24 cellular contexts compared by ENCODE assay signal in genomic region chr5:141356950-141357349, GRCh38. TPM values are rescaled to one million over a fixed set of nuclear protein-coding genes. Genes with fewer than 3 reads are reported as not detected.
A peak's percentile ranks its signal among the peaks of the same experiment; 100 is the strongest.
DNase-seq lines count a peak whose midpoint lies in the region; ATAC-seq, FAIRE-seq and TF ChIP-seq lines count a peak whose summit lies in the region.
"Had no signal": no experiment of that assay in that cellular context is flagged by ENCODE, and none has a peak within 500 bp of the region (broad histone marks: within the 10 kb centered on the region; RNA-seq: fewer than 3 reads in every experiment).

No MANE protein-coding gene starts in this region.

- no peak for DNase-seq in heart left ventricle
- no peak for DNase-seq in Right ventricle myocardium inferior (ENCODE audit: missing footprints)
- DNase-seq in IMR-90: no peak
- DNase-seq in H1 (ENCODE audit: low read depth in 1 of 2, low spot score in 2 of 2): no peak
- no peak for DNase-seq in medulla oblongata (ENCODE audit: extremely low spot score)
- DNase-seq: AML-193; CD4-positive, alpha-beta T cell; GM23248; Kasumi-1; NCI-H1105 treated with DMSO at 0.1 percent for 48 hours; NCI-H2029; NCI-H446 treated with DMSO at 0.1 percent for 48 hours; NCI-H526; NCI-H82; PC-9; SHP77; SW 1271 had no signal

- no peak for TF ChIP-seq POLR2A in heart left ventricle (IDR thresholded peaks at IDR 0.05)
- TF ChIP-seq POLR2A in IMR-90 (IDR thresholded peaks at IDR 0.05; ENCODE audit: low read depth, low read length): no peak
- TF ChIP-seq POLR2A in H1 (IDR thresholded peaks at IDR 0.05; ENCODE audit: control extremely low read depth in 1 of 2, low read depth in 2 of 2, low read length in 2 of 2): no peak

- no peak overlapping the region for H4K91ac ChIP-seq in IMR-90 (ENCODE audit: insufficient read depth, low read depth, low read length)
- no peak overlapping the region for H4K91ac ChIP-seq in H1 (replicated peaks; ENCODE audit: insufficient read length, low read length)

- H3K79me1 ChIP-seq in IMR-90 (ENCODE audit: low read depth in 1 of 2, low read length in 2 of 2): no peaks in the 10 kb centered on the region
- no peaks in the 10 kb centered on the region for H3K79me1 ChIP-seq in H1 (ENCODE audit: low read depth, low read length)

- no peak overlapping the region for H3K56ac ChIP-seq in IMR-90 (ENCODE audit: extremely low read depth, insufficient read depth, low read length)
- H3K56ac ChIP-seq in H1 (replicated peaks; ENCODE audit: insufficient read length, low read depth, low read length): no peak overlapping the region

- H2BK5ac ChIP-seq in IMR-90 (ENCODE audit: low read depth, low read length, poor library complexity, severe bottlenecking) (no peak overlapping the region), H1 (ENCODE audit: low read depth, low read length) (no peak overlapping the region)

- TF ChIP-seq RAD21 in IMR-90 (IDR thresholded peaks at IDR 0.05; ENCODE audit: low read length) (no peak), H1 (IDR thresholded peaks at IDR 0.05 in 1 of 2, conservative IDR thresholded peaks at IDR 0.05 in 1 of 2; ENCODE audit: low read depth in 2 of 2, low read length in 2 of 2) (no peak)

- H3K36me3 ChIP-seq in heart left ventricle (peaks cover 0 to 20% (median 0%) of the 10 kb centered on the region in 9 donors), IMR-90 (ENCODE audit: control insufficient read depth, insufficient read depth, low read length) (peaks cover 5% of the 10 kb centered on the region; the same call in 1 of the 2 replicates), H1 (ENCODE audit: control insufficient read depth in 2 of 4, insufficient read depth in 4 of 4, low read length in 3 of 4) (peaks cover 0 to 12% (median 2%) of the 10 kb centered on the region in 4 experiments; a peak in 3 of 8 replicates), skeletal muscle tissue (ENCODE audit: control insufficient read depth in 3 of 3, insufficient read depth in 3 of 3, low read length in 3 of 3) (peaks cover 0 to 2% (median 0%) of the 10 kb centered on the region in 3 donors)
- H3K36me3 ChIP-seq: HAP-1 had no signal

- intact Hi-C loops in heart left ventricle (cut with DNase I): loop anchor here in 1 of 10 donors (10.0 kb wide), 1 partner anchor 168 kb away; no protein-coding TSS in a partner anchor
- intact Hi-C loops in Right ventricle myocardium inferior (cut with DNase I): no loop called here
- intact Hi-C loops in IMR-90 (cut with micrococcal nuclease): no loop called here

- in situ Hi-C loops in IMR-90 (cut with MboI; ENCODE audit: low sequenced_read_pairs): no loop called here

- peak in 3 of 4 donors; percentile 30 to 40 (median 32) for ATAC-seq in heart left ventricle
- ATAC-seq in Right ventricle myocardium inferior: no peak
- ATAC-seq in IMR-90 (ENCODE audit: low read depth): no peak
- no peak for ATAC-seq in GM19395 (IDR thresholded peaks at IDR 0.05; ENCODE audit: unreplicated experiment)
- ATAC-seq in HG03378 (IDR thresholded peaks at IDR 0.05; ENCODE audit: unreplicated experiment): no peak

- no peak overlapping the region for H2BK20ac ChIP-seq in IMR-90 (ENCODE audit: low read depth, low read length)
- no peak overlapping the region for H2BK20ac ChIP-seq in H1 (ENCODE audit: low read length)

- H3K9ac ChIP-seq in IMR-90 (ENCODE audit: low read depth, low read length): no peak overlapping the region
- no peak overlapping the region for H3K9ac ChIP-seq in H1 (replicated peaks in 1 of 4; ENCODE audit: extremely low read depth in 1 of 4, low read depth in 3 of 4, low read length in 3 of 4)
- no peak overlapping the region for H3K9ac ChIP-seq in skeletal muscle tissue (ENCODE audit: low read depth in 1 of 3, low read length in 3 of 3)
- H3K9ac ChIP-seq: BLaER1 treated with 17β-estradiol and CSF1 and Interleukin-3, amounts not matched to agents 10 nM and 100 nM; GM23248 had no signal

- CTCF ChIA-PET in IMR-90 (lab: Yijun Ruan, JAX) (no interaction called here), H1 (lab: Charles Lee; ENCODE audit: partially characterized antibody) (interaction anchor here (0.8 to 4.4 kb wide), 8 partner anchors 7 to 201 kb away, joined by 3 to 27 read pairs (median 14); partner anchors contain the start of genes PCDHB15, PCDHGA1, PCDHGA2 and PCDHGA5)

- H3K27ac ChIP-seq in heart left ventricle (no peak overlapping the region), IMR-90 (ENCODE audit: insufficient read depth, low read length) (no peak overlapping the region), H1 (ENCODE audit: low read depth, low read length) (no peak overlapping the region), skeletal muscle tissue (ENCODE audit: low read depth, low read length) (no peak overlapping the region)
- H3K27ac ChIP-seq: BLaER1 treated with 17β-estradiol and CSF1 and Interleukin-3, amounts not matched to agents 10 nM and 100 nM; GM23248; PC-9 had no signal

- BruUV-seq in IMR-90 (replicated peaks; lab: Mats Ljungman, UMichigan): no TSS peak

- FAIRE-seq in H1 (lab: Jason Lieb, UNC): no peak
- FAIRE-seq: A204.1, G401.6 had no signal

- no peak overlapping the region; the same call in 1 of the 2 replicates for H3K14ac ChIP-seq in IMR-90 (replicated peaks; ENCODE audit: low read depth, low read length)
- no peak overlapping the region for H3K14ac ChIP-seq in H1 (ENCODE audit: insufficient read length)

- H4K20me1 ChIP-seq in IMR-90 (ENCODE audit: insufficient read depth, low read length) (no peaks in the 10 kb centered on the region), H1 (replicated peaks in 1 of 2; ENCODE audit: control insufficient read depth in 1 of 2, insufficient read depth in 2 of 2, low read length in 2 of 2) (no peaks in the 10 kb centered on the region)
- H4K20me1 ChIP-seq: BLaER1 treated with 17β-estradiol and CSF1 and Interleukin-3, amounts not matched to agents 10 nM and 100 nM had no signal

- no peak overlapping the region for H2BK15ac ChIP-seq in IMR-90 (ENCODE audit: low read depth, low read length)
- no peak overlapping the region for H2BK15ac ChIP-seq in H1 (ENCODE audit: low read length)

- H3K23ac ChIP-seq in IMR-90 (ENCODE audit: low read depth, low read length): no peak overlapping the region
- no peak overlapping the region for H3K23ac ChIP-seq in H1 (ENCODE audit: insufficient read length)

- H3K9me1 ChIP-seq in IMR-90 (ENCODE audit: insufficient read depth, low read length): no peaks in the 10 kb centered on the region

- H4K8ac ChIP-seq in IMR-90 (ENCODE audit: low read depth in 2 of 2, low read length in 2 of 2) (no peak overlapping the region), H1 (ENCODE audit: extremely low read depth, insufficient read depth, low read length) (peak overlapping the region; percentile 5)

- H4K5ac ChIP-seq in IMR-90 (ENCODE audit: low read depth, low read length) (no peak overlapping the region), H1 (ENCODE audit: insufficient read length, low read depth, low read length) (no peak overlapping the region)

- no peaks in the 10 kb centered on the region for H3K23me2 ChIP-seq in H1 (ENCODE audit: low read depth, low read length)

- no peak overlapping the region for H2BK120ac ChIP-seq in IMR-90 (ENCODE audit: low read depth, low read length)
- no peak overlapping the region for H2BK120ac ChIP-seq in H1 (replicated peaks; ENCODE audit: low read depth, low read length)

- H3K4ac ChIP-seq in IMR-90 (ENCODE audit: low read depth, low read length): no peak overlapping the region
- no peak overlapping the region for H3K4ac ChIP-seq in H1 (replicated peaks; ENCODE audit: insufficient read length, low read depth, low read length)

- WGBS in heart left ventricle, 4 donors: 39 to 65% (median 53%) methylated on average over 18 to 19 of the region's 19 CpGs
- 64% methylated on average over 13 of the region's 19 CpGs; no CpG with 5 or more reads in 1 of the 2 experiments for WGBS in IMR-90 (ENCODE audit: extremely low coverage in 2 of 2, insufficient read length in 1 of 2), 2 experiments
- WGBS in H1 (ENCODE audit: extremely low coverage in 1 of 2, insufficient coverage in 1 of 2, insufficient read length in 1 of 2, insufficient replicate concordance in 2 of 2, low coverage in 1 of 2, low lambda C conversion rate in 2 of 2, missing lambda C conversion rate in 1 of 2), 2 experiments: 93% methylated on average over 17 of the region's 19 CpGs; no CpG with 5 or more reads in 1 of the 2 experiments

- H3K4me1 ChIP-seq in heart left ventricle (peaks cover 0 to 19% (median 0%) of the 10 kb centered on the region in 12 donors), IMR-90 (ENCODE audit: control insufficient read depth, insufficient read depth, low read length) (no peaks in the 10 kb centered on the region), H1 (replicated peaks in 1 of 4; ENCODE audit: control insufficient read depth in 3 of 4, insufficient read depth in 4 of 4, low read length in 3 of 4) (0 out of 7 replicates have a peak, but pooled peaks cover 0 to 1% (median 0%) of the 10 kb centered on the region in 4 experiments), skeletal muscle tissue (ENCODE audit: control insufficient read depth in 3 of 3, insufficient read depth in 3 of 3, low read length in 3 of 3) (peaks cover 0 to 4% (median 0%) of the 10 kb centered on the region in 3 donors)
- H3K4me1 ChIP-seq: BLaER1 treated with 17β-estradiol and CSF1 and Interleukin-3, amounts not matched to agents 10 nM and 100 nM; HAP-1 had no signal

- no peak overlapping the region for H2AK9ac ChIP-seq in IMR-90 (replicated peaks; ENCODE audit: low read depth, low read length, poor library complexity)

- H2AK5ac ChIP-seq in IMR-90 (ENCODE audit: low read depth, low read length): no peak overlapping the region
- no peak overlapping the region for H2AK5ac ChIP-seq in H1 (ENCODE audit: low read depth, low read length)

- no peak overlapping the region for H2BK12ac ChIP-seq in H1 (ENCODE audit: low read depth, low read length)

- H3K27me3 ChIP-seq in heart left ventricle: peaks cover 0 to 15% (median 0%) of the 10 kb centered on the region in 9 donors
- no peaks in the 10 kb centered on the region for H3K27me3 ChIP-seq in IMR-90 (ENCODE audit: control insufficient read depth, insufficient read depth, low read length)
- H3K27me3 ChIP-seq in H1 (replicated peaks in 1 of 4; ENCODE audit: control insufficient read depth in 3 of 4, extremely low read depth in 1 of 4, insufficient read depth in 3 of 4, low read length in 3 of 4): no peaks in the 10 kb centered on the region
- H3K27me3 ChIP-seq in skeletal muscle tissue (ENCODE audit: control insufficient read depth in 3 of 3, insufficient read depth in 3 of 3, low read length in 3 of 3): peaks cover 0 to 35% (median 14%) of the 10 kb centered on the region in 3 donors
- H3K27me3 ChIP-seq: BLaER1 treated with 17β-estradiol and CSF1 and Interleukin-3, amounts not matched to agents 10 nM and 100 nM had no signal

- TF ChIP-seq CTCF in heart left ventricle (IDR thresholded peaks at IDR 0.05) (no peak), IMR-90 (conservative IDR thresholded peaks at IDR 0.05; ENCODE audit: low read depth, low read length) (no peak), H1 (IDR thresholded peaks at IDR 0.05; ENCODE audit: control extremely low read depth in 1 of 3, insufficient read depth in 1 of 3, low read depth in 1 of 3, low read length in 3 of 3) (no peak)

- POLR2A ChIA-PET in IMR-90 (lab: Charles Lee; ENCODE audit: unreplicated experiment) (no interaction called here), H1 (lab: Charles Lee; ENCODE audit: partially characterized antibody) (no interaction called here)

- H3K79me2 ChIP-seq in H1 (ENCODE audit: control insufficient read depth in 1 of 2, insufficient read depth in 2 of 2, low read length in 2 of 2): no peaks in the 10 kb centered on the region

- H2AFZ ChIP-seq in IMR-90 (replicated peaks; ENCODE audit: low read length, poor library complexity) (peak overlapping the region; percentile 28), H1 (ENCODE audit: low read length) (no peak overlapping the region)
- H2AFZ ChIP-seq: GM23248, PC-9 had no signal

- no peak for TF ChIP-seq EP300 in H1 (IDR thresholded peaks at IDR 0.05; ENCODE audit: borderline replicate concordance in 1 of 2, low read depth in 2 of 2, low read length in 2 of 2)

- no peak overlapping the region for H3K4me3 ChIP-seq in heart left ventricle
- H3K4me3 ChIP-seq in IMR-90 (ENCODE audit: insufficient read depth, low read depth, low read length): no peak overlapping the region
- no peak overlapping the region for H3K4me3 ChIP-seq in H1 (ENCODE audit: extremely low read depth in 1 of 4, insufficient read depth in 2 of 4, low read depth in 3 of 4, low read length in 4 of 4)
- peak overlapping the region; percentile 21 to 54 (median 41) for H3K4me3 ChIP-seq in skeletal muscle tissue (ENCODE audit: low read length in 3 of 3)
- H3K4me3 ChIP-seq: BLaER1 treated with 17β-estradiol and CSF1 and Interleukin-3, amounts not matched to agents 10 nM and 100 nM; GM23248; HAP-1; PC-9 had no signal

- H3K4me2 ChIP-seq in IMR-90 (ENCODE audit: low read depth, low read length) (no peak overlapping the region), H1 (ENCODE audit: insufficient read depth in 1 of 2, low read depth in 2 of 2, low read length in 2 of 2) (no peak overlapping the region)
- H3K4me2 ChIP-seq: BLaER1 treated with 17β-estradiol and CSF1 and Interleukin-3, amounts not matched to agents 10 nM and 100 nM; PC-9 had no signal

- H3K9me3 ChIP-seq in heart left ventricle (peaks cover 0 to 98% (median 72%) of the 10 kb centered on the region in 12 donors), IMR-90 (ENCODE audit: control insufficient read depth, insufficient read depth, low read length) (peaks cover 59% of the 10 kb centered on the region), H1 (ENCODE audit: insufficient read depth in 2 of 2, low read depth in 1 of 2, low read length in 1 of 2) (peaks cover 31 to 50% of the 10 kb centered on the region in 2 experiments), skeletal muscle tissue (ENCODE audit: control insufficient read depth in 3 of 3, low read length in 3 of 3) (peaks cover 18 to 34% (median 25%) of the 10 kb centered on the region in 3 donors)
- H3K9me3 ChIP-seq: HAP-1 had no signal

- dilution Hi-C loops in IMR-90 (cut with HindIII; ENCODE audit: low sequenced_read_pairs, unreplicated experiment): no loop called here

- H3K18ac ChIP-seq in IMR-90 (ENCODE audit: low read depth, low read length) (no peak overlapping the region), H1 (ENCODE audit: extremely low read depth, low read length) (no peak overlapping the region)

RNA-seq across cellular contexts. Expression of gene PCDHGA4, which starts 2.1 kb away (rescaled TPM):
- total RNA-seq in heart left ventricle (10 to 100 TPM in 5 of 9 donors, 1 to 10 TPM in 4; 5.1 to 13.7 (median 11.0) TPM), Right ventricle myocardium inferior (7.8 TPM), IMR-90 (2012; rRNA removed) (5.0 and 5.4 TPM in 2 replicates), skeletal muscle tissue (1.0 TPM)
- polyA plus RNA-seq in heart left ventricle (1 to 10 TPM; 2.5 to 5.1 TPM), IMR-90 (2012; rRNA removed) (3.0 and 3.5 TPM in 2 replicates), H1 (2011; rRNA removed) (1.4 and 1.7 TPM in 2 replicates)
- polyA plus RNA-seq in IMR-90 (2012; cell fraction: cytosol; rRNA removed): 2.7 and 4.3 TPM in 2 replicates
- 5.0 and 5.9 TPM in 2 replicates for polyA plus RNA-seq in IMR-90 (2012; cell fraction: nucleus; rRNA removed; ENCODE audit: low replicate concordance)
- total RNA-seq in H1 (2021; fragmentation: NEBNext Ultra II Directional; extraction: Animal tissue kit (Norgen Biotek cat#: 25700)): 1.9 and 2.5 TPM in 2 replicates
- polyA plus RNA-seq in H1 (2011; cell fraction: cytosol; rRNA removed): 0.63 TPM
- 8.3 TPM for polyA plus RNA-seq in H1 (2011; cell fraction: nucleus; rRNA removed)
- 0.38 to 0.76 TPM (median 0.42 TPM) in 4 replicates for polyA plus RNA-seq in H1 (2012, experiment 1 of 2)
- 0.10 TPM for polyA plus RNA-seq in H1 (2012, experiment 2 of 2)
- 0.91 TPM for polyA plus RNA-seq in H1 (2013, experiment 1 of 2)
- 0.63 TPM for polyA plus RNA-seq in H1 (2013, experiment 2 of 2)
- 14.3 TPM in 2 replicates for polyA minus RNA-seq in H1 (2011; rRNA and poly(A)+ RNA removed)
- 3.2 TPM for polyA minus RNA-seq in H1 (2011; cell fraction: cytosol; rRNA and poly(A)+ RNA removed)
- 32.0 TPM for polyA minus RNA-seq in H1 (2011; cell fraction: nucleus; rRNA and poly(A)+ RNA removed)
- total RNA-seq: PC-9 had no signal

RNA-seq across cellular contexts. Expression of gene PCDHGB2, which starts 2.8 kb away (rescaled TPM):
- total RNA-seq in heart left ventricle: 10 to 100 TPM in 5 of 9 donors, 1 to 10 TPM in 4; 4.4 to 13.8 (median 10.4) TPM
- polyA plus RNA-seq in heart left ventricle: 1 to 10 TPM; 2.1 to 3.9 TPM
- total RNA-seq in Right ventricle myocardium inferior: 8.3 TPM
- total RNA-seq in IMR-90 (2012; rRNA removed): 2.8 and 3.0 TPM in 2 replicates
- 2.4 and 2.6 TPM in 2 replicates for polyA plus RNA-seq in IMR-90 (2012; rRNA removed)
- polyA plus RNA-seq in IMR-90 (2012; cell fraction: cytosol; rRNA removed): 1.8 and 3.0 TPM in 2 replicates
- 5.6 and 6.4 TPM in 2 replicates for polyA plus RNA-seq in IMR-90 (2012; cell fraction: nucleus; rRNA removed; ENCODE audit: low replicate concordance)
- 2.8 and 2.9 TPM in 2 replicates for total RNA-seq in H1 (2021; fragmentation: NEBNext Ultra II Directional; extraction: Animal tissue kit (Norgen Biotek cat#: 25700))
- 1.9 TPM in 2 replicates for polyA plus RNA-seq in H1 (2011; rRNA removed)
- polyA plus RNA-seq in H1 (2011; cell fraction: cytosol; rRNA removed): 1.6 TPM
- 10.1 TPM for polyA plus RNA-seq in H1 (2011; cell fraction: nucleus; rRNA removed)
- polyA plus RNA-seq in H1 (2012, experiment 1 of 2): 1.2 to 1.8 TPM (median 1.5 TPM) in 4 replicates
- polyA plus RNA-seq in H1 (2012, experiment 2 of 2): 0.45 TPM
- polyA plus RNA-seq in H1 (2013, experiment 1 of 2): 2.7 TPM
- polyA plus RNA-seq in H1 (2013, experiment 2 of 2): 2.1 TPM
- 8.4 and 13.9 TPM in 2 replicates for polyA minus RNA-seq in H1 (2011; rRNA and poly(A)+ RNA removed)
- polyA minus RNA-seq in H1 (2011; cell fraction: cytosol; rRNA and poly(A)+ RNA removed): 2.4 TPM
- polyA minus RNA-seq in H1 (2011; cell fraction: nucleus; rRNA and poly(A)+ RNA removed): 41.5 TPM
- total RNA-seq in skeletal muscle tissue: 2.1 TPM

RNA-seq across cellular contexts. Expression of gene PCDHGA5, which starts 7.0 kb away (rescaled TPM):
- total RNA-seq in heart left ventricle: 1 to 10 TPM; 2.9 to 9.6 (median 7.2) TPM
- 1 to 10 TPM; 1.5 to 4.4 TPM for polyA plus RNA-seq in heart left ventricle
- 5.7 TPM for total RNA-seq in Right ventricle myocardium inferior
- total RNA-seq in IMR-90 (2012; rRNA removed): 1.7 and 2.0 TPM in 2 replicates
- polyA plus RNA-seq in IMR-90 (2012; rRNA removed): 1.3 and 1.4 TPM in 2 replicates
- polyA plus RNA-seq in IMR-90 (2012; cell fraction: cytosol; rRNA removed): 1.4 and 1.5 TPM in 2 replicates
- 3.9 and 4.1 TPM in 2 replicates for polyA plus RNA-seq in IMR-90 (2012; cell fraction: nucleus; rRNA removed; ENCODE audit: low replicate concordance)
- total RNA-seq in H1 (2021; fragmentation: NEBNext Ultra II Directional; extraction: Animal tissue kit (Norgen Biotek cat#: 25700)): 1.0 and 1.3 TPM in 2 replicates
- 1.1 TPM in 2 replicates for polyA plus RNA-seq in H1 (2011; rRNA removed)
- polyA plus RNA-seq in H1 (2011; cell fraction: cytosol; rRNA removed): 0.67 TPM
- polyA plus RNA-seq in H1 (2011; cell fraction: nucleus; rRNA removed): 8.5 TPM
- 0.46 to 0.74 TPM (median 0.51 TPM) in 4 replicates for polyA plus RNA-seq in H1 (2012, experiment 1 of 2)
- polyA plus RNA-seq in H1 (2012, experiment 2 of 2): not detected
- polyA plus RNA-seq in H1 (2013, experiment 1 of 2): 0.55 TPM
- polyA plus RNA-seq in H1 (2013, experiment 2 of 2): 0.35 TPM
- polyA minus RNA-seq in H1 (2011; rRNA and poly(A)+ RNA removed): 5.3 and 5.6 TPM in 2 replicates
- polyA minus RNA-seq in H1 (2011; cell fraction: cytosol; rRNA and poly(A)+ RNA removed): 1.6 TPM
- polyA minus RNA-seq in H1 (2011; cell fraction: nucleus; rRNA and poly(A)+ RNA removed): 22.0 TPM
- total RNA-seq in skeletal muscle tissue: 2.1 TPM

RNA-seq across cellular contexts. Expression of gene PCDHGB1, which starts 7.1 kb away (rescaled TPM):
- 10 to 100 TPM in 4 of 9 donors, 1 to 10 TPM in 5; 4.4 to 11.9 (median 8.6) TPM for total RNA-seq in heart left ventricle
- polyA plus RNA-seq in heart left ventricle: 1 to 10 TPM in 1 of 2 donors, under 1 TPM in 1; 0.85 to 5.9 TPM
- 6.7 TPM for total RNA-seq in Right ventricle myocardium inferior
- 3.3 and 3.6 TPM in 2 replicates for total RNA-seq in IMR-90 (2012; rRNA removed)
- polyA plus RNA-seq in IMR-90 (2012; rRNA removed): 1.9 TPM in 2 replicates
- polyA plus RNA-seq in IMR-90 (2012; cell fraction: cytosol; rRNA removed): 1.2 and 2.0 TPM in 2 replicates
- 2.1 and 2.2 TPM in 2 replicates for polyA plus RNA-seq in IMR-90 (2012; cell fraction: nucleus; rRNA removed; ENCODE audit: low replicate concordance)
- total RNA-seq in H1 (2021; fragmentation: NEBNext Ultra II Directional; extraction: Animal tissue kit (Norgen Biotek cat#: 25700)): 2.8 and 3.9 TPM in 2 replicates
- 1.3 and 2.0 TPM in 2 replicates for polyA plus RNA-seq in H1 (2011; rRNA removed)
- 1.1 TPM for polyA plus RNA-seq in H1 (2011; cell fraction: cytosol; rRNA removed)
- polyA plus RNA-seq in H1 (2011; cell fraction: nucleus; rRNA removed): 7.0 TPM
- 1.1 to 1.6 TPM (median 1.4 TPM) in 4 replicates for polyA plus RNA-seq in H1 (2012, experiment 1 of 2)
- 0.25 TPM for polyA plus RNA-seq in H1 (2012, experiment 2 of 2)
- 2.6 TPM for polyA plus RNA-seq in H1 (2013, experiment 1 of 2)
- polyA plus RNA-seq in H1 (2013, experiment 2 of 2): 2.0 TPM
- polyA minus RNA-seq in H1 (2011; rRNA and poly(A)+ RNA removed): 10.1 TPM in 2 replicates
- polyA minus RNA-seq in H1 (2011; cell fraction: cytosol; rRNA and poly(A)+ RNA removed): 4.6 TPM
- 35.8 TPM for polyA minus RNA-seq in H1 (2011; cell fraction: nucleus; rRNA and poly(A)+ RNA removed)
- total RNA-seq in skeletal muscle tissue: 1.6 TPM
- total RNA-seq: PC-9 had no signal

RNA-seq across cellular contexts. Expression of gene PCDHGB3, which starts 13.1 kb away (rescaled TPM):
- total RNA-seq in heart left ventricle: 10 to 100 TPM in 4 of 9 donors, 1 to 10 TPM in 5; 4.0 to 14.9 (median 9.8) TPM
- 1 to 10 TPM; 1.7 to 5.4 TPM for polyA plus RNA-seq in heart left ventricle
- 7.3 TPM for total RNA-seq in Right ventricle myocardium inferior
- 5.9 and 6.7 TPM in 2 replicates for total RNA-seq in IMR-90 (2012; rRNA removed)
- polyA plus RNA-seq in IMR-90 (2012; rRNA removed): 3.3 and 3.4 TPM in 2 replicates
- polyA plus RNA-seq in IMR-90 (2012; cell fraction: cytosol; rRNA removed): 1.1 and 2.5 TPM in 2 replicates
- 7.1 and 10.2 TPM in 2 replicates for polyA plus RNA-seq in IMR-90 (2012; cell fraction: nucleus; rRNA removed; ENCODE audit: low replicate concordance)
- total RNA-seq in H1 (2021; fragmentation: NEBNext Ultra II Directional; extraction: Animal tissue kit (Norgen Biotek cat#: 25700)): 1.3 and 1.6 TPM in 2 replicates
- polyA plus RNA-seq in H1 (2011; rRNA removed): 1.9 and 2.0 TPM in 2 replicates
- 1.2 TPM for polyA plus RNA-seq in H1 (2011; cell fraction: cytosol; rRNA removed)
- polyA plus RNA-seq in H1 (2011; cell fraction: nucleus; rRNA removed): 13.4 TPM
- polyA plus RNA-seq in H1 (2012, experiment 1 of 2): 0.59 to 1.0 TPM (median 0.90 TPM) in 4 replicates
- not detected for polyA plus RNA-seq in H1 (2012, experiment 2 of 2)
- polyA plus RNA-seq in H1 (2013, experiment 1 of 2): 0.65 TPM
- 0.42 TPM for polyA plus RNA-seq in H1 (2013, experiment 2 of 2)
- polyA minus RNA-seq in H1 (2011; rRNA and poly(A)+ RNA removed): 9.0 and 9.4 TPM in 2 replicates
- polyA minus RNA-seq in H1 (2011; cell fraction: cytosol; rRNA and poly(A)+ RNA removed): 3.3 TPM
- 24.9 TPM for polyA minus RNA-seq in H1 (2011; cell fraction: nucleus; rRNA and poly(A)+ RNA removed)
- total RNA-seq in skeletal muscle tissue: 3.1 TPM
- total RNA-seq: PC-9 had no signal

Comparison
In these comparisons a context has a peak if more than half of its experiments do, and no peak if none do; other contexts are left out.
1. ATAC-seq: peak in heart left ventricle (3 of 4); none in Right ventricle myocardium inferior (single experiment), IMR-90 (single experiment), GM19395 (single experiment) and HG03378 (single experiment).
2. H3K4me3 ChIP-seq: peak in skeletal muscle tissue (3 of 3); none in heart left ventricle (0 of 12), IMR-90 (single experiment) and H1 (0 of 4).